Comparison of ENCODE assay signal across 26 cellular contexts in genomic region chrX:38236901-38237615, GRCh38. TPM values are rescaled to one million over a fixed set of nuclear protein-coding genes. Genes with fewer than 3 reads are reported as not detected.
DNase-seq lines count a peak whose midpoint lies in the region; ATAC-seq, FAIRE-seq and TF ChIP-seq lines count a peak whose summit lies in the region.
"Had no signal": no experiment of that assay in that cellular context is flagged by ENCODE, and none has a peak within 500 bp of the region (broad histone marks: within the 10 kb centered on the region; RNA-seq: fewer than 3 reads in every experiment).

No MANE protein-coding gene starts in this region.

- H3K27ac Mint-ChIP-seq in astrocyte (ENCODE audit: unreplicated experiment), result peak overlapping the region; percentile 66
- H3K27ac Mint-ChIP-seq in osteocyte (ENCODE audit: unreplicated experiment), result no peak overlapping the region
- H3K27ac Mint-ChIP-seq: CD8-positive, alpha-beta memory T cell; GM23338 had no signal

- H2AFZ ChIP-seq in astrocyte (ENCODE audit: low read depth, low read length), result no peak overlapping the region
- H2AFZ ChIP-seq: GM23338 had no signal

- peaks cover 3% of the 10 kb centered on the region for H3K9me3 Mint-ChIP-seq in astrocyte (ENCODE audit: unreplicated experiment)
- H3K9me3 Mint-ChIP-seq in osteocyte (ENCODE audit: unreplicated experiment), result peaks cover 20% of the 10 kb centered on the region
- H3K9me3 Mint-ChIP-seq: GM23338 had no signal

- DNase-seq in AG08395 (ENCODE audit: low spot score) (peak; percentile 7), GM04503 (ENCODE audit: low read depth) (peak; percentile 49), astrocyte (ENCODE audit: low read depth) (peak; percentile 23), myocyte (ENCODE audit: low read depth) (peak; percentile 55), osteocyte (ENCODE audit: extremely low spot score, unreplicated experiment) (no peak), GM20000 (ENCODE audit: low spot score) (no peak), putamen (ENCODE audit: low spot score) (no peak)
- DNase-seq: 8988T; AML-193; Calu3; CD8-positive, alpha-beta memory T cell; DMS79 treated with DMSO at 0.1 percent for 48 hours; KBM-7; MG63; NCI-H1105 treated with DMSO at 0.1 percent for 48 hours; NCI-H146; NCI-H2029; NCI-H446; NCI-H69; RPMI8226; SHP77; T-helper 1 cell had no signal

- H3K9me3 ChIP-seq in astrocyte (ENCODE audit: insufficient read depth, low read depth, low read length), result no peaks in the 10 kb centered on the region
- H3K9me3 ChIP-seq: HAP-1, MG63 had no signal

- ATAC-seq in GM21526 (IDR thresholded peaks at IDR 0.05; ENCODE audit: low FRiP score, unreplicated experiment), result no peak
- ATAC-seq: GM23338 had no signal

- H3K36me3 ChIP-seq in astrocyte (ENCODE audit: insufficient read depth, low read length), result no peaks in the 10 kb centered on the region
- H3K36me3 ChIP-seq: HAP-1, MG63 had no signal

- peak; percentile 75 for FAIRE-seq in astrocyte (lab: Jason Lieb, UNC)

- no peaks in the 10 kb centered on the region for H4K20me1 ChIP-seq in astrocyte (ENCODE audit: insufficient read depth, low read length)

- no peak overlapping the region for H3K4me3 Mint-ChIP-seq in astrocyte (ENCODE audit: unreplicated experiment)
- no peak overlapping the region for H3K4me3 Mint-ChIP-seq in osteocyte (ENCODE audit: unreplicated experiment)
- H3K4me3 Mint-ChIP-seq: CD8-positive, alpha-beta memory T cell; GM23338 had no signal

- peaks cover 10% of the 10 kb centered on the region for H3K4me1 ChIP-seq in astrocyte (ENCODE audit: insufficient read depth, low read length)
- H3K4me1 ChIP-seq: HAP-1 had no signal

- H3K27me3 ChIP-seq in astrocyte (ENCODE audit: insufficient read depth, low read length), result no peaks in the 10 kb centered on the region
- H3K27me3 ChIP-seq: MG63 had no signal

- H3K27ac ChIP-seq in astrocyte (ENCODE audit: low read depth, low read length), result no peak overlapping the region
- H3K27ac ChIP-seq: C4-2B had no signal

- H3K36me3 Mint-ChIP-seq in astrocyte (ENCODE audit: low read depth, unreplicated experiment) (no peaks in the 10 kb centered on the region), osteocyte (ENCODE audit: unreplicated experiment) (no peaks in the 10 kb centered on the region)
- H3K36me3 Mint-ChIP-seq: CD8-positive, alpha-beta memory T cell had no signal

- H3K4me1 Mint-ChIP-seq in astrocyte (ENCODE audit: low read depth, unreplicated experiment) (peaks cover 25% of the 10 kb centered on the region), osteocyte (ENCODE audit: unreplicated experiment) (peaks cover 14% of the 10 kb centered on the region)
- H3K4me1 Mint-ChIP-seq: CD8-positive, alpha-beta memory T cell had no signal

- H3K4me3 ChIP-seq in astrocyte (ENCODE audit: insufficient read depth, low read depth, low read length), result no peak overlapping the region
- H3K4me3 ChIP-seq: GM23338, HAP-1, MG63 had no signal

- H3K27me3 Mint-ChIP-seq in astrocyte (ENCODE audit: low read depth, unreplicated experiment) (no peaks in the 10 kb centered on the region), osteocyte (ENCODE audit: unreplicated experiment) (no peaks in the 10 kb centered on the region)

- TF ChIP-seq CTCF in astrocyte (IDR thresholded peaks at IDR 0.05; ENCODE audit: insufficient read depth, low read depth, low read length) (no peak), osteocyte (IDR thresholded peaks at IDR 0.05) (no peak), GM20000 (IDR thresholded peaks at IDR 0.05; ENCODE audit: extremely low read depth, missing control alignments) (no peak)

- H3K79me2 ChIP-seq in astrocyte (ENCODE audit: insufficient read depth, low read length), result no peaks in the 10 kb centered on the region

- no peak overlapping the region for H3K9ac ChIP-seq in astrocyte (ENCODE audit: low read length)

- H3K4me2 ChIP-seq in astrocyte (ENCODE audit: low read length), result no peak overlapping the region
- H3K4me2 ChIP-seq: GM23338 had no signal

RNA-seq across cellular contexts. Expression of gene SRPX, which starts 16.4 kb away (rescaled TPM):
- 60.1 and 67.7 TPM in 2 replicates for total RNA-seq in astrocyte
- total RNA-seq in myocyte, result 43.2 and 51.5 TPM in 2 replicates
- polyA plus RNA-seq in myocyte (2012), result 38.5 TPM
- total RNA-seq in osteocyte, result 41.7 and 48.0 TPM in 2 replicates
- total RNA-seq: CD8-positive, alpha-beta memory T cell had no signal

Comparison
In these comparisons a context has a peak if more than half of its experiments do, and no peak if none do; other contexts are left out.
1. DNase-seq: peak in AG08395 (single experiment), GM04503 (single experiment), astrocyte (single experiment) and myocyte (single experiment); none in osteocyte (single experiment), GM20000 (single experiment) and putamen (single experiment).